Comparison of ENCODE assay signal across 1 cellular context in the genomic region with DNA sequence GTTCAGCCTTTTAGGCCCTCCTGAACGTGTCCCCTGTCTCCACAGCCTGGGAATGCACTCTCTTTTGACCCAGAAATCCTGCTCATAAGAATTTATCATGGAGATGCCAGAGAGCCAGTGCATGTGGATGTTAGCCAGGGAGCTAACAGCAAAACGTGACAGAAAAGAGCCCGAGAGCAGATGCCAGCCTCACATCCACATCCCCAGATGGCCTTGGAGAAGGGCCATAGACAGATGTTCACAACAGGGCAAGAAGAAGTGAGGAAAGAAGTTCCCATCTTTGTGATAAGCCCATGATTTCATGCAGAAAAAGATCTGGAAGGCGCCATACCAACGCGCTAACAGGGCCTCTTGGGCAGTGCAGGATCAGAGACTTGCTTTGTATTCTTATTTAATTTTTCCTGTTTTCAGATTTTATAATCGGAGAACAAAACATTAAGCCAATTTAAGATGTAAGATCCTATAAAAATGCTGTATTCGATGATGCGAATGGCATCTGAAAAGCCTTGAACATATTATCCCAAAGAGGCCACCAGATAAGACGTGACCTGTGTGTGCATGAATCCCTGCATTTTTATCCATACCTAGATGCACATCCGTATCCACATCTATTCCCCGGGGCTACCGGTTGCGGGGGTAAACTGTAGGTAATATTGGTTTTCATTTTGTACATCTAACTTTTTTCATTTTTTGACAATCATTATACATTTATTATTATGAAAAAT.
TF ChIP-seq lines count a peak whose summit lies in the region.

No MANE protein-coding gene starts in this region.

TF ChIP-seq in GM12878, 131 proteins besides CTCF, POLR2A, EP300 and RAD21:
- TF ChIP-seq REST (IDR thresholded peaks at IDR 0.05; ENCODE audit: low read depth, low read length) (no peak), SREBF2 (IDR thresholded peaks at IDR 0.05; ENCODE audit: low read length) (no peak), GABPA (IDR thresholded peaks at IDR 0.05; ENCODE audit: low read depth) (no peak), IRF4 (IDR thresholded peaks at IDR 0.05; ENCODE audit: low read depth, low read length) (no peak), HCFC1 (IDR thresholded peaks at IDR 0.05; ENCODE audit: low read length) (no peak), EZH2 (IDR thresholded peaks at IDR 0.05; ENCODE audit: borderline replicate concordance, control insufficient read depth, low read depth, low read length) (no peak), WRNIP1 (IDR thresholded peaks at IDR 0.05; ENCODE audit: borderline replicate concordance, low read depth, low read length) (no peak), SMARCA5 (IDR thresholded peaks at IDR 0.05) (no peak), MTA3 (IDR thresholded peaks at IDR 0.05; ENCODE audit: borderline replicate concordance, low read length) (no peak), ATF2 (IDR thresholded peaks at IDR 0.05; ENCODE audit: low read length) (no peak), STAT1 (conservative IDR thresholded peaks at IDR 0.05) (0 out of 2 replicates have a peak, but pooled peaks have one; percentile 5), POLR2AphosphoS2 (IDR thresholded peaks at IDR 0.05; ENCODE audit: low read depth, low read length) (no peak), ZNF207 (IDR thresholded peaks at IDR 0.05; ENCODE audit: borderline replicate concordance) (no peak), CHD1 (IDR thresholded peaks at IDR 0.05; ENCODE audit: low read depth, low read length) (no peak), NBN (IDR thresholded peaks at IDR 0.05) (no peak), POLR2AphosphoS5 (IDR thresholded peaks at IDR 0.05; ENCODE audit: low read length) (0 out of 2 replicates have a peak, but pooled peaks have one; percentile 4), ASH2L (IDR thresholded peaks at IDR 0.05; ENCODE audit: borderline replicate concordance, low read depth) (no peak), TAF1 (IDR thresholded peaks at IDR 0.05; ENCODE audit: borderline replicate concordance, low read depth, low read length) (no peak), SMAD5 (IDR thresholded peaks at IDR 0.05; ENCODE audit: low read depth) (0 out of 2 replicates have a peak, but pooled peaks have one; percentile 30), ZZZ3 (IDR thresholded peaks at IDR 0.05; ENCODE audit: control insufficient read depth, insufficient read length, low read depth) (no peak), BCL11A (IDR thresholded peaks at IDR 0.05; ENCODE audit: low read depth, low read length) (no peak), RCOR1 (conservative IDR thresholded peaks at IDR 0.05; ENCODE audit: low read depth, low read length) (no peak), ZNF274 (IDR thresholded peaks at IDR 0.05; ENCODE audit: insufficient read depth, insufficient read length) (no peak), ZNF217 (IDR thresholded peaks at IDR 0.05) (no peak), HDGF (IDR thresholded peaks at IDR 0.05) (no peak; the same call in 1 of the 2 replicates), PAX5 (IDR thresholded peaks at IDR 0.05; ENCODE audit: borderline replicate concordance, low read depth, low read length) (no peak)
- TF ChIP-seq, protein P1, sequence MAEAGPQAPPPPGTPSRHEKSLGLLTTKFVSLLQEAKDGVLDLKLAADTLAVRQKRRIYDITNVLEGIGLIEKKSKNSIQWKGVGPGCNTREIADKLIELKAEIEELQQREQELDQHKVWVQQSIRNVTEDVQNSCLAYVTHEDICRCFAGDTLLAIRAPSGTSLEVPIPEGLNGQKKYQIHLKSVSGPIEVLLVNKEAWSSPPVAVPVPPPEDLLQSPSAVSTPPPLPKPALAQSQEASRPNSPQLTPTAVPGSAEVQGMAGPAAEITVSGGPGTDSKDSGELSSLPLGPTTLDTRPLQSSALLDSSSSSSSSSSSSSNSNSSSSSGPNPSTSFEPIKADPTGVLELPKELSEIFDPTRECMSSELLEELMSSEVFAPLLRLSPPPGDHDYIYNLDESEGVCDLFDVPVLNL (IDR thresholded peaks at IDR 0.05; ENCODE audit: low read depth, low read length) = no peak
- TF ChIP-seq, protein P2, sequence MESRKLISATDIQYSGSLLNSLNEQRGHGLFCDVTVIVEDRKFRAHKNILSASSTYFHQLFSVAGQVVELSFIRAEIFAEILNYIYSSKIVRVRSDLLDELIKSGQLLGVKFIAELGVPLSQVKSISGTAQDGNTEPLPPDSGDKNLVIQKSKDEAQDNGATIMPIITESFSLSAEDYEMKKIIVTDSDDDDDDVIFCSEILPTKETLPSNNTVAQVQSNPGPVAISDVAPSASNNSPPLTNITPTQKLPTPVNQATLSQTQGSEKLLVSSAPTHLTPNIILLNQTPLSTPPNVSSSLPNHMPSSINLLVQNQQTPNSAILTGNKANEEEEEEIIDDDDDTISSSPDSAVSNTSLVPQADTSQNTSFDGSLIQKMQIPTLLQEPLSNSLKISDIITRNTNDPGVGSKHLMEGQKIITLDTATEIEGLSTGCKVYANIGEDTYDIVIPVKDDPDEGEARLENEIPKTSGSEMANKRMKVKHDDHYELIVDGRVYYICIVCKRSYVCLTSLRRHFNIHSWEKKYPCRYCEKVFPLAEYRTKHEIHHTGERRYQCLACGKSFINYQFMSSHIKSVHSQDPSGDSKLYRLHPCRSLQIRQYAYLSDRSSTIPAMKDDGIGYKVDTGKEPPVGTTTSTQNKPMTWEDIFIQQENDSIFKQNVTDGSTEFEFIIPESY (IDR thresholded peaks at IDR 0.05) = peak; percentile 83
